ENCODE assay signal across 9 cellular contexts in the genomic region with DNA sequence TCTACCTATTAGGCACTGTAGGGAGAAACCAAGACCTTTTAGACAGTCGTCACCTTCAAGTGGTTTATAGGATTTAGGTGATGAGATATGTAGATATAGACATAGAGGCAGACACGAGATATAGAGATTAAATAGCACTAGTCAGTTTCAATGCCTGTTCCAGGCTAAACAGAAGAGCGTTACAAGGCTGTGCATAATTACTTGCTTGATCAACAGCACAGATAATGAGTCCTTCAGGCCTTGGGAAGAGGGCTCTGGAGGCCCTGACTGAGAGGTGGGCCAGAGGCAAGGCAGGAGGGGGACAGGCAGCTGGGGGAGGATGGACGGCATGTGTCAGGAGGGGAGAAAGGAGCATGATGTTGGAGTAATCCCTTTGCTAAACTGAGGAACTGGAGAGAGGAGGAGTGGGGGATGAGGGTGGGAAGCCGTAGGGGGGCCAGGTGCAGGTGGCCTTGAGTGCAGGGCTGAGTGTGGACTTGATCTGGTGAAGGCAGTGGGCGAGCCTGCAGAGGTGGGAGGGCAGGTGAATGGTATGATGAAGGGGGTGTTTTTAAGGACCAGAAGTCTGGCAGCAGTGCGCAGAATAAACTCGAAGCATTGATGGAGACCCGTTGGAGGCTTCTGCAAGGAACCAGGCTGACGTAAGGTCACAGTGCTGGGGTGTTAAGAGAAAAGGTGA. TPM values are rescaled to one million over a fixed set of nuclear protein-coding genes. Genes with fewer than 3 reads are reported as not detected.
DNase-seq lines count a peak whose midpoint lies in the region; ATAC-seq and TF ChIP-seq lines count a peak whose summit lies in the region.
"Had no signal": no experiment of that assay in that cellular context is flagged by ENCODE, and none has a peak within 500 bp of the region (broad histone marks: within the 10 kb centered on the region; RNA-seq: fewer than 3 reads in every experiment).

No MANE protein-coding gene starts in this region.

- DNase-seq in activated naive CD4-positive, alpha-beta T cell treated with anti-CD3 and anti-CD28 coated beads for 36 hours, result no peak
- no peak for DNase-seq in activated naive CD4-positive, alpha-beta T cell treated with anti-CD3 and anti-CD28 coated beads, Interleukin-2, amount 50 U/mL, for 72 hours (ENCODE audit: low spot score in 2 of 2)
- DNase-seq in adipocyte (ENCODE audit: low read depth), result no peak
- peak; percentile 17 for DNase-seq in medulla oblongata (ENCODE audit: extremely low spot score)
- DNase-seq in transverse colon, result no peak
- DNase-seq in NOMO-1 treated with DMSO at 0.1 percent for 48 hours (lab: John Stamatoyannopoulos, UW; ENCODE audit: unreplicated experiment), result no peak
- no peak for DNase-seq in 8988T
- no peak for DNase-seq in islet precursor cell
- DNase-seq: GF-D8 had no signal

- H3K27ac Mint-ChIP-seq in activated naive CD4-positive, alpha-beta T cell treated with anti-CD3 and anti-CD28 coated beads for 36 hours, result peak overlapping the region; percentile 28
- peak overlapping the region in 1 of 2 donors; percentile 74 for H3K27ac Mint-ChIP-seq in activated naive CD4-positive, alpha-beta T cell treated with anti-CD3 and anti-CD28 coated beads, Interleukin-2, amount 50 U/mL, for 72 hours

- CTCF ChIA-PET in activated naive CD4-positive, alpha-beta T cell treated with anti-CD3 and anti-CD28 coated beads for 36 hours (lab: Charles Lee), result interaction anchor here (1.0 to 16.1 kb wide), 13 partner anchors 7 to 141 kb away, joined by 3 to 255 read pairs (median 8); no protein-coding TSS in a partner anchor

- no peak for ATAC-seq in activated naive CD4-positive, alpha-beta T cell treated with anti-CD3 and anti-CD28 coated beads, Interleukin-2, amount 50 U/mL, for 72 hours

- in situ Hi-C loops in transverse colon (cut with MboI; ENCODE audit: low pct_ligation_motif_present in 1 of 4, low pct_unique_long_range_greater_than_20kb in 1 of 4, low sequenced_read_pairs in 3 of 4), result loop anchor here in 1 of 4 donors (10.0 kb wide), 1 partner anchor 53 kb away; the partner anchor contains the start of gene CTDSP2

- no peak for TF ChIP-seq EP300 in transverse colon (IDR thresholded peaks at IDR 0.05; ENCODE audit: low read depth)

- WGBS in transverse colon (ENCODE audit: low coverage in 1 of 2), 2 donors, result 55 to 62% methylated on average over 9 to 10 of the region's 10 CpGs

- H3K9me3 ChIP-seq in adipocyte (ENCODE audit: control insufficient read depth, low read length), result no peaks in the 10 kb centered on the region
- no peaks in the 10 kb centered on the region for H3K9me3 ChIP-seq in transverse colon

- H3K36me3 ChIP-seq in adipocyte (ENCODE audit: control insufficient read depth, insufficient read depth, low read length, severe bottlenecking) (no peaks in the 10 kb centered on the region), transverse colon (no peaks in the 10 kb centered on the region)

- H3K4me1 Mint-ChIP-seq in activated naive CD4-positive, alpha-beta T cell treated with anti-CD3 and anti-CD28 coated beads for 36 hours (ENCODE audit: low read depth), result peaks cover 65% of the 10 kb centered on the region

- H3K4me1 ChIP-seq in adipocyte (ENCODE audit: control insufficient read depth, insufficient read depth, low read length), result peaks cover 63% of the 10 kb centered on the region
- H3K4me1 ChIP-seq in transverse colon, result peaks cover 64 to 67% (median 66%) of the 10 kb centered on the region in 4 donors

- intact Hi-C loops in activated naive CD4-positive, alpha-beta T cell treated with anti-CD3 and anti-CD28 coated beads for 36 hours (cut with micrococcal nuclease), result loop anchor here (5.0 to 10.0 kb wide), 4 partner anchors 265 to 1700 kb away; partner anchors contain the start of genes B4GALNT1, DCTN2, GLI1 and INHBE
- intact Hi-C loops in transverse colon (cut with DNase I; ENCODE audit: low total_unique reads), result loop anchor here (2.0 to 5.0 kb wide), 2 partner anchors 33 to 55 kb away; no protein-coding TSS in a partner anchor

- H3K9me3 Mint-ChIP-seq in activated naive CD4-positive, alpha-beta T cell treated with anti-CD3 and anti-CD28 coated beads for 36 hours, result no peaks in the 10 kb centered on the region
- no peaks in the 10 kb centered on the region for H3K9me3 Mint-ChIP-seq in activated naive CD4-positive, alpha-beta T cell treated with anti-CD3 and anti-CD28 coated beads, Interleukin-2, amount 50 U/mL, for 72 hours

- H3K27me3 Mint-ChIP-seq in activated naive CD4-positive, alpha-beta T cell treated with anti-CD3 and anti-CD28 coated beads for 36 hours (ENCODE audit: low read depth), result no peaks in the 10 kb centered on the region

- TF ChIP-seq CTCF in transverse colon (IDR thresholded peaks at IDR 0.05), result no peak

- peak overlapping the region; percentile 90 for H3K9ac ChIP-seq in adipocyte (ENCODE audit: low read length)

- no peaks in the 10 kb centered on the region for H3K27me3 ChIP-seq in adipocyte (replicated peaks; ENCODE audit: control insufficient read depth, insufficient read depth, low read length)
- H3K27me3 ChIP-seq in transverse colon, result no peaks in the 10 kb centered on the region

- TF ChIP-seq POLR2A in transverse colon (IDR thresholded peaks at IDR 0.05), result no peak

- H3K27ac ChIP-seq in transverse colon, result peak overlapping the region; percentile 94 to 99 (median 96)

- H3K4me3 ChIP-seq in adipocyte (ENCODE audit: low read length), result peak overlapping the region; percentile 78
- H3K4me3 ChIP-seq in transverse colon, result peak overlapping the region in 2 of 4 donors; percentile 47 to 65

- peak overlapping the region; percentile 72 for H3K4me3 Mint-ChIP-seq in activated naive CD4-positive, alpha-beta T cell treated with anti-CD3 and anti-CD28 coated beads for 36 hours

- H3K36me3 Mint-ChIP-seq in activated naive CD4-positive, alpha-beta T cell treated with anti-CD3 and anti-CD28 coated beads for 36 hours (ENCODE audit: low read depth), result no peaks in the 10 kb centered on the region
- H3K36me3 Mint-ChIP-seq in activated naive CD4-positive, alpha-beta T cell treated with anti-CD3 and anti-CD28 coated beads, Interleukin-2, amount 50 U/mL, for 72 hours, result no peaks in the 10 kb centered on the region

RNA-seq across cellular contexts. Expression of gene ATP23, which starts 43.9 kb away (rescaled TPM):
- 10 to 100 TPM; 11.3 to 11.9 TPM for total RNA-seq in activated naive CD4-positive, alpha-beta T cell treated with anti-CD3 and anti-CD28 coated beads for 36 hours
- 10 to 100 TPM; 15.3 to 15.5 TPM for total RNA-seq in activated naive CD4-positive, alpha-beta T cell treated with anti-CD3 and anti-CD28 coated beads, Interleukin-2, amount 50 U/mL, for 72 hours
- 10 to 100 TPM in 3 of 4 donors, under 1 TPM in 1; 0.80 to 41.8 (median 24.5) TPM for total RNA-seq in transverse colon

RNA-seq across cellular contexts. Expression of gene CTDSP2, which starts 50.9 kb away (rescaled TPM):
- total RNA-seq in activated naive CD4-positive, alpha-beta T cell treated with anti-CD3 and anti-CD28 coated beads for 36 hours, result 10 to 100 TPM; 94.6 to 99.8 TPM
- total RNA-seq in activated naive CD4-positive, alpha-beta T cell treated with anti-CD3 and anti-CD28 coated beads, Interleukin-2, amount 50 U/mL, for 72 hours, result 100 to 1,000 TPM in 1 of 2 donors, 10 to 100 TPM in 1; 76.3 to 103 TPM
- total RNA-seq in transverse colon, result 100 to 1,000 TPM; 174 to 268 (median 231) TPM
